8 cellular contexts compared by ENCODE assay signal in the genomic region with DNA sequence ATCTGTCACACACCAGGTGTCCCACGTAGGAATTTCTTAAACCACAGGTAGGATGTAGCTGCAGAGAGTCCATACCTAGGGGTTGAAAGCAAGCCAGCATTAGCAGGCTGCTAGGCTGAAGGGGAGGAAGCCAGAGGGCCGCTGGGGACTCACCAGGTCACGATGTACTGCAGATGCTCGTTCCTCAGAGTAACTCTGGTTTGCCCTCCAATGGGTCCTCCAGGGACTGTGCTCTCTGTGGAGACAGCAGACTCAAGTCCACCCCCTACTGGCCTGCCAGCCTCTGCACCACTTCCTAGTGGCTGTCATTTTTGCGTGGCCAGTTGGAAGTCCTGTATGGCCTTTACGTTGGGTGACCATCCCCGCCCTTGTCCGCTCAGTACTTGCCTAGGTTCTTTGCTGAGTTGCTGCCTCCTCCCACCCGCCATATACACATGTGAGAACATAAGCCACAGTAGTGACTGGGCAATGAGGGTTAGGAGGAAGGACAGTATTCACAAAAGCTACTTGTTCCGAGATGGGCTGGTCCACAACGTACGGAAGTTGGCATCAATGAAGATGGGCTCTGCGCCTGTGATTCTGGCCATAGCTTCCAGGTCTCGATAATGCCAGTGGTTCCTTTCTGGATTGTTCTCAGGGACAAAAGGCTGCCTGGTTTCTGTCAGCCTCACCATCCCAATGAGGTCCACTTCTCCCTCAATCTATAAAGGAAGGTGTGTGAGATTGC. TPM values are rescaled to one million over a fixed set of nuclear protein-coding genes. Genes with fewer than 3 reads are reported as not detected.
DNase-seq lines count a peak whose midpoint lies in the region; ATAC-seq and TF ChIP-seq lines count a peak whose summit lies in the region.

No MANE protein-coding gene starts in this region.

- no peaks in the 10 kb centered on the region; the same call in 1 of the 2 replicates for H4K20me1 ChIP-seq in SU-DHL-6 (ENCODE audit: low read depth, low read length)

- no peak overlapping the region for H2AFZ ChIP-seq in SU-DHL-6 (ENCODE audit: low read depth, low read length, severe bottlenecking)

- H3K9me3 ChIP-seq in SU-DHL-6 (ENCODE audit: insufficient read depth, low read length), result no peaks in the 10 kb centered on the region

- no peak overlapping the region for H3K4me3 ChIP-seq in SU-DHL-6 (ENCODE audit: insufficient read depth, low read length, poor library complexity, severe bottlenecking)
- H3K4me3 ChIP-seq in epithelial cell of esophagus (ENCODE audit: low read length), result no peak overlapping the region

- H3F3A ChIP-seq in SU-DHL-6 (ENCODE audit: insufficient read depth), result peaks cover 64% of the 10 kb centered on the region

- ATAC-seq in activated CD4-positive, CD25-positive, alpha-beta regulatory T cell treated with anti-CD3 and anti-CD28 coated beads, Interleukin-2, amount 50 U/mL, for 24 hours, result no peak
- no peak for ATAC-seq in GM18861 (IDR thresholded peaks at IDR 0.05; ENCODE audit: unreplicated experiment)

- TF ChIP-seq CTCF in SU-DHL-6 (IDR thresholded peaks at IDR 0.05; ENCODE audit: insufficient read depth, low read length, poor library complexity, severe bottlenecking) (peak; percentile 49), epithelial cell of esophagus (IDR thresholded peaks at IDR 0.05; ENCODE audit: insufficient read depth, low read depth, low read length, missing control alignments) (peak; percentile 70)

- DNase-seq in DMS53 (lab: John Stamatoyannopoulos, UW), result peak; percentile 83
- peak; percentile 69 for DNase-seq in HK-2 (ENCODE audit: unreplicated experiment)
- peak; percentile 76 for DNase-seq in epithelial cell of esophagus (ENCODE audit: low read depth)
- DNase-seq in renal cortical epithelial cell (ENCODE audit: low read depth), result peak; percentile 49
- DNase-seq in KG1 (lab: John Stamatoyannopoulos, UW), result no peak

- peaks cover 35% of the 10 kb centered on the region for H3K36me3 ChIP-seq in SU-DHL-6 (ENCODE audit: low read length)

- no peaks in the 10 kb centered on the region for H3K27me3 ChIP-seq in SU-DHL-6 (ENCODE audit: low read length)

- H3K9ac ChIP-seq in SU-DHL-6 (ENCODE audit: low read length), result no peak overlapping the region

- H3K27ac ChIP-seq in SU-DHL-6 (ENCODE audit: low read depth, low read length), result no peak overlapping the region; the same call in 1 of the 2 replicates

- H3K79me2 ChIP-seq in SU-DHL-6 (ENCODE audit: insufficient read depth, low read length), result peaks cover 31% of the 10 kb centered on the region

- no peaks in the 10 kb centered on the region for H3K9me2 ChIP-seq in SU-DHL-6 (replicated peaks; ENCODE audit: insufficient read depth, low read length)

- no peak overlapping the region for H3K4me2 ChIP-seq in SU-DHL-6 (ENCODE audit: low read depth, low read length, poor library complexity, severe bottlenecking)

RNA-seq across cellular contexts. Expression of a gene that starts 4.1 kb away (rescaled TPM):
- total RNA-seq in renal cortical epithelial cell, result 1,360 and 2,372 TPM in 2 replicates

RNA-seq across cellular contexts. Expression of a gene that starts 4.1 kb away (rescaled TPM):
- 17.7 and 31.6 TPM in 2 replicates for total RNA-seq in renal cortical epithelial cell

RNA-seq across cellular contexts. Expression of a gene that starts 4.2 kb away (rescaled TPM):
- total RNA-seq in renal cortical epithelial cell, result 18.4 and 18.6 TPM in 2 replicates

RNA-seq across cellular contexts. Expression of a gene that starts 4.3 kb away (rescaled TPM):
- 9.9 and 32.3 TPM in 2 replicates for total RNA-seq in renal cortical epithelial cell

RNA-seq across cellular contexts. Expression of a gene that starts 16.1 kb away (rescaled TPM):
- total RNA-seq in renal cortical epithelial cell, result 7.5 and 31.4 TPM in 2 replicates
